In the genomic region with DNA sequence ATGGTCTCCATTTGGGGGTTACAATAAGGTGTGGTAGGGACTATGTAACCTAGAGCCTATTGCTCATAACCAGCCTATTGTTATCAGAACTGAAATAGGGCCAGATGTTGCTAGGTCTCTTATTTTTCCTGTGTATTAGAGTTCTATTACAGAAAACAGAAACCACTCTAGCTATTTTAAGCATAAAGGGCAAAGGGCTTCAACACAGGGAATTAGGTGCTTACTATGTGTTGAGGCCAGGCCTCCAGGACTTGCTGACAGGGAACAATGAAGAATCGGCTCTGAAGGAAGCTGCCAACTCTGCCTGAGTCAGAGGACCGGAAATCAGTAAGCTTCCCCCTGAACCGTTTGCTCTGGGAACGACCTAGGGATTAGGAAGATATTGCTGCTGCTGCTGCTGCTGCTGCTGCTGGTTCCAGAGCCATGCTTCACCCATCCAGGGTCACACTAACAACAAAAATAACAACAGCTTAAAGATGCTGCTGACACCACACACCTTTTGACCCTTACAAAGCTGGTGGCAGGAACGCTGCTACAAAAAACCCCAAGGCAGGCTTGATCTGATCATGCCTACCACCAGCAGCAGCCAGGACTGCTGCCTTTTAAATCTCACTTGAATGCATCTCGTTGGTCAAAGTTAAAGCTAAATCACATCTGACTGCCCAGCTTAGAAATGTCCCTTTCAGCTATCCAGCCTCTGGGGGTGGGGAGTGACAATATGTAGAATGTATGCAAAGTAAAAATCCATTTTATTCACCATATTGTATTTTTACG, we compare ENCODE assay signal across 11 cellular contexts.
A peak's percentile ranks its signal among the peaks of the same experiment; 100 is the strongest.
DNase-seq lines count a peak whose midpoint lies in the region; ATAC-seq and TF ChIP-seq lines count a peak whose summit lies in the region.
"Had no signal": no experiment of that assay in that cellular context is flagged by ENCODE, and none has a peak within 500 bp of the region (broad histone marks: within the 10 kb centered on the region; RNA-seq: fewer than 3 reads in every experiment).

No MANE protein-coding gene starts in this region.

- H3K9me3 ChIP-seq in AG04450 (ENCODE audit: control insufficient read depth, insufficient read depth, low read length) = peaks cover 8% of the 10 kb centered on the region; the same call in 1 of the 2 replicates

- TF ChIP-seq CTCF in AG04450 (IDR thresholded peaks at IDR 0.05; ENCODE audit: low read depth, low read length) (no peak), GM20000 (IDR thresholded peaks at IDR 0.05; ENCODE audit: extremely low read depth, missing control alignments) (no peak)

- POLR2A ChIA-PET in AG04450 (lab: Yijun Ruan, JAX) = interaction anchor here (1.1 kb wide), 1 partner anchor 53 kb away, joined by 4 read pairs; no protein-coding TSS in a partner anchor

- CTCF ChIA-PET in AG04450 (lab: Charles Lee) = interaction anchor here (0.7 to 1.2 kb wide), 2 partner anchors 14 to 55 kb away, joined by 3 read pairs; no protein-coding TSS in a partner anchor

- no peak overlapping the region for H3K4me3 ChIP-seq in AG04450 (ENCODE audit: low read depth, low read length)
- H3K4me3 ChIP-seq: dorsolateral prefrontal cortex had no signal

- no peaks in the 10 kb centered on the region for H3K27me3 ChIP-seq in AG04450 (ENCODE audit: control insufficient read depth, insufficient read depth, low read length)
- H3K27me3 ChIP-seq: dorsolateral prefrontal cortex had no signal

- peak; percentile 63 for DNase-seq in AG04450 (ENCODE audit: low read depth, low spot score)
- peak; percentile 4 for DNase-seq in NCI-H69 (lab: John Stamatoyannopoulos, UW)
- DNase-seq in epithelial cell of prostate (ENCODE audit: low read depth, low spot score) = no peak
- DNase-seq in lung microvascular endothelial cell (ENCODE audit: low read depth in 2 of 2) = peak; percentile 97 to 99
- DNase-seq in GM20000 (ENCODE audit: low spot score) = no peak
- DNase-seq in NCI-H128 (lab: John Stamatoyannopoulos, UW; ENCODE audit: unreplicated experiment) = no peak
- no peak for DNase-seq in NCI-H1105 (lab: John Stamatoyannopoulos, UW)
- DNase-seq: CD8-positive, alpha-beta T cell; dorsolateral prefrontal cortex; NCI-H345 had no signal

- no peak for ATAC-seq in HG03439 (IDR thresholded peaks at IDR 0.05; ENCODE audit: unreplicated experiment)
- ATAC-seq: CD8-positive, alpha-beta T cell had no signal

- H3K27ac ChIP-seq in AG04450 (ENCODE audit: low read depth, low read length) (peak overlapping the region; percentile 13), epithelial cell of prostate (peak overlapping the region; percentile 21)
- H3K27ac ChIP-seq: dorsolateral prefrontal cortex had no signal

Comparison
In these comparisons a context has a peak if more than half of its experiments do, and no peak if none do; other contexts are left out.
1. DNase-seq: peak in AG04450 (single experiment), NCI-H69 (single experiment) and lung microvascular endothelial cell (2 of 2); none in epithelial cell of prostate (single experiment), GM20000 (single experiment), NCI-H128 (single experiment) and NCI-H1105 (single experiment).